In genomic region chr14:33463731-33464130, GRCh38 we compare ENCODE assay signal across 22 cellular contexts.
DNase-seq lines count a peak whose midpoint lies in the region; ATAC-seq, FAIRE-seq and TF ChIP-seq lines count a peak whose summit lies in the region.
"Had no signal": no experiment of that assay in that cellular context is flagged by ENCODE, and none has a peak within 500 bp of the region (broad histone marks: within the 10 kb centered on the region; RNA-seq: fewer than 3 reads in every experiment).

No MANE protein-coding gene starts in this region.

- H3K4me3 Mint-ChIP-seq in astrocyte (ENCODE audit: unreplicated experiment) = no peak overlapping the region
- no peak overlapping the region for H3K4me3 Mint-ChIP-seq in CD4-positive, alpha-beta memory T cell
- H3K4me3 Mint-ChIP-seq: B cell; CD4-positive, CD25-positive, alpha-beta regulatory T cell; CD8-positive, alpha-beta memory T cell; GM23338; H9 had no signal

- H3K9me3 ChIP-seq in astrocyte (ENCODE audit: insufficient read depth, low read depth, low read length) = no peaks in the 10 kb centered on the region
- no peaks in the 10 kb centered on the region for H3K9me3 ChIP-seq in CD4-positive, alpha-beta memory T cell (ENCODE audit: control insufficient read depth in 1 of 2, low read length in 2 of 2)
- H3K9me3 ChIP-seq: BLaER1 had no signal

- no peak overlapping the region for H3K27ac ChIP-seq in astrocyte (ENCODE audit: low read depth, low read length)
- no peak overlapping the region for H3K27ac ChIP-seq in CD4-positive, alpha-beta memory T cell (ENCODE audit: low read depth, low read length)
- H3K27ac ChIP-seq: BLaER1, C4-2B had no signal

- no peak for ATAC-seq in GM21390 (IDR thresholded peaks at IDR 0.05; ENCODE audit: unreplicated experiment)
- ATAC-seq: GM12878, GM23338, HCT116 had no signal

- CTCF ChIA-PET in CD4-positive, alpha-beta memory T cell (lab: Charles Lee; ENCODE audit: partially characterized antibody) = no interaction called here

- intact Hi-C loops in CD4-positive, alpha-beta memory T cell (cut with micrococcal nuclease) = no loop called here

- FAIRE-seq in astrocyte (lab: Jason Lieb, UNC) (no peak), urothelium cell line (lab: Jason Lieb, UNC) (peak; percentile 74)
- FAIRE-seq: A204.1, D721Med, GM12878, GM19239 had no signal

- POLR2A ChIA-PET in CD4-positive, alpha-beta memory T cell (lab: Charles Lee; ENCODE audit: partially characterized antibody) = no interaction called here

- H3K36me3 ChIP-seq in astrocyte (ENCODE audit: insufficient read depth, low read length) = no peaks in the 10 kb centered on the region
- H3K36me3 ChIP-seq in CD4-positive, alpha-beta memory T cell (ENCODE audit: insufficient read depth, low read length) = no peaks in the 10 kb centered on the region
- H3K36me3 ChIP-seq: BLaER1 had no signal

- peak; percentile 51 for DNase-seq in astrocyte (ENCODE audit: low read depth)
- peak; percentile 18 for DNase-seq in myocyte (ENCODE audit: low read depth)
- no peak for DNase-seq in urothelium cell line (ENCODE audit: low spot score)
- no peak for DNase-seq in CD4-positive, alpha-beta memory T cell
- DNase-seq in NCI-H2227 treated with DMSO at 0.1 percent for 48 hours (lab: John Stamatoyannopoulos, UW) = no peak
- DNase-seq: CD4-positive, CD25-positive, alpha-beta regulatory T cell; CD8-positive, alpha-beta memory T cell; DMS 273 treated with DMSO at 0.1 percent for 48 hours; DMS79; EL; GDM1; H9 had no signal

- H2AFZ ChIP-seq in astrocyte (ENCODE audit: low read depth, low read length) = no peak overlapping the region
- H2AFZ ChIP-seq: GM23338 had no signal

- H3K36me3 Mint-ChIP-seq in astrocyte (ENCODE audit: low read depth, unreplicated experiment) = no peaks in the 10 kb centered on the region
- H3K36me3 Mint-ChIP-seq in CD4-positive, alpha-beta memory T cell = no peaks in the 10 kb centered on the region
- H3K36me3 Mint-ChIP-seq: CD4-positive, CD25-positive, alpha-beta regulatory T cell; CD8-positive, alpha-beta memory T cell had no signal

- H3K27me3 ChIP-seq in astrocyte (ENCODE audit: insufficient read depth, low read length) = no peaks in the 10 kb centered on the region
- no peaks in the 10 kb centered on the region for H3K27me3 ChIP-seq in CD4-positive, alpha-beta memory T cell (ENCODE audit: insufficient read depth, low read length)
- H3K27me3 ChIP-seq: BLaER1 had no signal

- TF ChIP-seq CTCF in astrocyte (IDR thresholded peaks at IDR 0.05; ENCODE audit: insufficient read depth, low read depth, low read length) = no peak

- no peaks in the 10 kb centered on the region for H3K9me3 Mint-ChIP-seq in astrocyte (ENCODE audit: unreplicated experiment)
- H3K9me3 Mint-ChIP-seq in CD4-positive, alpha-beta memory T cell = peaks cover 0 to 3% (median 0%) of the 10 kb centered on the region in 8 donors
- H3K9me3 Mint-ChIP-seq: CD4-positive, CD25-positive, alpha-beta regulatory T cell; GM23338; H9 had no signal

- peaks cover 6% of the 10 kb centered on the region for H3K4me1 ChIP-seq in astrocyte (ENCODE audit: insufficient read depth, low read length)
- H3K4me1 ChIP-seq in CD4-positive, alpha-beta memory T cell (ENCODE audit: insufficient read depth, low read length) = no peaks in the 10 kb centered on the region
- H3K4me1 ChIP-seq: BLaER1 had no signal

- H3K4me2 ChIP-seq in astrocyte (ENCODE audit: low read length) = no peak overlapping the region
- H3K4me2 ChIP-seq: BLaER1, GM23338 had no signal

- no peak overlapping the region for H3K9ac ChIP-seq in astrocyte (ENCODE audit: low read length)
- H3K9ac ChIP-seq: BLaER1 had no signal

- no peak overlapping the region for H3K27ac Mint-ChIP-seq in astrocyte (ENCODE audit: unreplicated experiment)
- no peak overlapping the region for H3K27ac Mint-ChIP-seq in CD4-positive, alpha-beta memory T cell
- H3K27ac Mint-ChIP-seq: B cell; CD4-positive, CD25-positive, alpha-beta regulatory T cell; CD8-positive, alpha-beta memory T cell; GM23338; H9 had no signal

- peaks cover 11% of the 10 kb centered on the region for H3K4me1 Mint-ChIP-seq in astrocyte (ENCODE audit: low read depth, unreplicated experiment)
- no peaks in the 10 kb centered on the region for H3K4me1 Mint-ChIP-seq in CD4-positive, alpha-beta memory T cell
- H3K4me1 Mint-ChIP-seq: B cell; CD4-positive, CD25-positive, alpha-beta regulatory T cell; CD8-positive, alpha-beta memory T cell had no signal

- H4K20me1 ChIP-seq in astrocyte (ENCODE audit: insufficient read depth, low read length) = no peaks in the 10 kb centered on the region
- H4K20me1 ChIP-seq: BLaER1 had no signal

- H3K27me3 Mint-ChIP-seq in astrocyte (ENCODE audit: low read depth, unreplicated experiment) = peaks cover 3% of the 10 kb centered on the region
- peaks cover 0 to 2% of the 10 kb centered on the region in 2 donors for H3K27me3 Mint-ChIP-seq in CD4-positive, alpha-beta memory T cell
- H3K27me3 Mint-ChIP-seq: B cell; CD8-positive, alpha-beta memory T cell had no signal

- H3K79me2 ChIP-seq in astrocyte (ENCODE audit: insufficient read depth, low read length) = no peaks in the 10 kb centered on the region

- H3K4me3 ChIP-seq in astrocyte (ENCODE audit: insufficient read depth, low read depth, low read length) = no peak overlapping the region
- H3K4me3 ChIP-seq in CD4-positive, alpha-beta memory T cell (ENCODE audit: low read length in 2 of 2) = no peak overlapping the region
- H3K4me3 ChIP-seq: BLaER1, GM12878, GM23338 had no signal

Comparison
In these comparisons a context has a peak if more than half of its experiments do, and no peak if none do; other contexts are left out.
1. DNase-seq: peak in astrocyte (single experiment) and myocyte (single experiment); none in urothelium cell line (single experiment), CD4-positive, alpha-beta memory T cell (0 of 5) and NCI-H2227 treated with DMSO at 0.1 percent for 48 hours (single experiment).